8 cellular contexts compared by ENCODE assay signal in genomic region chr13:33678906-33679657, GRCh38.
DNase-seq lines count a peak whose midpoint lies in the region; ATAC-seq, FAIRE-seq and TF ChIP-seq lines count a peak whose summit lies in the region.

No MANE protein-coding gene starts in this region.

- BruUV-seq in endothelial cell of umbilical vein (replicated peaks; lab: Mats Ljungman, UMichigan) = no TSS peak

- H3K9me1 ChIP-seq in endothelial cell of umbilical vein (replicated peaks; ENCODE audit: control insufficient read depth, extremely low read depth, insufficient read depth, low read length) = no peaks in the 10 kb centered on the region

- H3K9me3 ChIP-seq in endothelial cell of umbilical vein (replicated peaks; ENCODE audit: control insufficient read depth, insufficient read depth, low read length) (no peaks in the 10 kb centered on the region), thoracic aorta (no peaks in the 10 kb centered on the region)

- H3K36me3 Mint-ChIP-seq in neural crest cell (ENCODE audit: low read depth) = peaks cover 4% of the 10 kb centered on the region

- no peak overlapping the region for H3K4me3 Mint-ChIP-seq in neural crest cell

- H3K79me2 ChIP-seq in endothelial cell of umbilical vein (ENCODE audit: control insufficient read depth, insufficient read depth, low read length) = no peaks in the 10 kb centered on the region

- no peaks in the 10 kb centered on the region for H4K20me1 ChIP-seq in endothelial cell of umbilical vein (replicated peaks; ENCODE audit: control insufficient read depth, extremely low read depth, insufficient read depth, low read length)

- ATAC-seq in GM21367 (IDR thresholded peaks at IDR 0.05; ENCODE audit: unreplicated experiment) (peak; percentile 91), thoracic aorta (ENCODE audit: insufficient number of reproducible peaks, low FRiP score, low read depth) (no peak)

- TF ChIP-seq CTCF in endothelial cell of umbilical vein (IDR thresholded peaks at IDR 0.05; ENCODE audit: extremely low read depth in 1 of 2, insufficient read depth in 1 of 2, low read depth in 1 of 2, low read length in 2 of 2) (no peak), neural crest cell (conservative IDR thresholded peaks at IDR 0.05) (no peak), thoracic aorta (IDR thresholded peaks at IDR 0.05) (no peak)

- H3K27ac ChIP-seq in endothelial cell of umbilical vein (ENCODE audit: insufficient read depth, low read depth, low read length) = peak overlapping the region; percentile 75
- no peak overlapping the region for H3K27ac ChIP-seq in thoracic aorta

- peak overlapping the region; percentile 53 for H2AFZ ChIP-seq in endothelial cell of umbilical vein (ENCODE audit: low read depth, low read length)

- CTCF ChIA-PET in endothelial cell of umbilical vein (lab: Charles Lee) = interaction anchor here (1.1 to 1.9 kb wide), 5 partner anchors 11 to 136 kb away, joined by 3 to 7 read pairs (median 4); no protein-coding TSS in a partner anchor

- H3K36me3 ChIP-seq in endothelial cell of umbilical vein (ENCODE audit: control insufficient read depth in 2 of 2, extremely low read depth in 1 of 2, insufficient read depth in 2 of 2, low read length in 2 of 2) (no peaks in the 10 kb centered on the region), thoracic aorta (no peaks in the 10 kb centered on the region)

- peak; percentile 99 for FAIRE-seq in endothelial cell of umbilical vein (lab: Jason Lieb, UNC)

- H3K4me2 ChIP-seq in endothelial cell of umbilical vein (ENCODE audit: insufficient read depth, low read length) = peak overlapping the region; percentile 55

- POLR2A ChIA-PET in endothelial cell of umbilical vein (lab: Charles Lee) = no interaction called here

- H3K27ac Mint-ChIP-seq in neural crest cell (ENCODE audit: unreplicated experiment) = peak overlapping the region; percentile 93

- TF ChIP-seq POLR2A in endothelial cell of umbilical vein (IDR thresholded peaks at IDR 0.05; ENCODE audit: low read depth, low read length) = peak; percentile 38

- dilution Hi-C loops in endothelial cell of umbilical vein (cut with MboI; ENCODE audit: extremely low pct_ligation_motif_present, low sequenced_read_pairs) = no loop called here

- peak overlapping the region; percentile 41 for H3K9ac ChIP-seq in endothelial cell of umbilical vein (replicated peaks; ENCODE audit: extremely low read depth, insufficient read depth, low read length)

- intact Hi-C loops in endothelial cell of umbilical vein (cut with micrococcal nuclease) = loop anchor here (5.0 kb wide), 1 partner anchor 43 kb away; no protein-coding TSS in a partner anchor

- no peaks in the 10 kb centered on the region for H3K27me3 Mint-ChIP-seq in neural crest cell (ENCODE audit: low read depth)

- peaks cover 7% of the 10 kb centered on the region for H3K9me3 Mint-ChIP-seq in neural crest cell

- peak overlapping the region in 1 of 3 experiments; percentile 0 for H3K4me3 ChIP-seq in endothelial cell of umbilical vein (replicated peaks in 1 of 3; ENCODE audit: insufficient read depth in 1 of 3, low read depth in 1 of 3, low read length in 3 of 3)
- H3K4me3 ChIP-seq in thoracic aorta = peak overlapping the region; percentile 26

- DNase-seq in COLO829 (ENCODE audit: low spot score) (peak; percentile 96), HS-5 (ENCODE audit: low read depth) (peak; percentile 10), endothelial cell of umbilical vein (ENCODE audit: low read depth, low spot score) (peak; percentile 95), neural crest cell (ENCODE audit: low read depth, low spot score) (peak; percentile 4), thoracic aorta (ENCODE audit: low spot score) (peak; percentile 6), NCI-H2107 (lab: John Stamatoyannopoulos, UW) (no peak)
- DNase-seq in activated CD4-positive, alpha-beta T cell treated with anti-CD3 and anti-CD28 coated beads for 48 hours = peak; percentile 86

- no peaks in the 10 kb centered on the region for H3K27me3 ChIP-seq in endothelial cell of umbilical vein (ENCODE audit: control insufficient read depth in 2 of 2, insufficient read depth in 2 of 2, low read length in 2 of 2)
- H3K27me3 ChIP-seq in thoracic aorta (replicated peaks; ENCODE audit: insufficient read depth) = no peaks in the 10 kb centered on the region

- peaks cover 44% of the 10 kb centered on the region for H3K4me1 Mint-ChIP-seq in neural crest cell

- H3K4me1 ChIP-seq in endothelial cell of umbilical vein (ENCODE audit: control insufficient read depth, extremely low read depth, insufficient read depth, low read length) (peaks cover 15% of the 10 kb centered on the region), thoracic aorta (ENCODE audit: control insufficient read depth in 1 of 2, low read depth in 2 of 2) (peaks cover 0 to 3% of the 10 kb centered on the region in 2 donors)

TF ChIP-seq in endothelial cell of umbilical vein, 7 proteins besides CTCF, POLR2A, EP300 and RAD21:
- TF ChIP-seq EZH2 (IDR thresholded peaks at IDR 0.05; ENCODE audit: borderline replicate concordance, low read depth, low read length, severe bottlenecking) (no peak), POLR2AphosphoS5 (IDR thresholded peaks at IDR 0.05; ENCODE audit: insufficient read depth, low read depth, low read length) (peak; percentile 62), GATA2 (IDR thresholded peaks at IDR 0.05; ENCODE audit: insufficient read depth, insufficient read length, low read depth, low read length) (peak; percentile 28), JUN (IDR thresholded peaks at IDR 0.05; ENCODE audit: borderline replicate concordance, insufficient read depth, insufficient read length, low read depth) (peak; percentile 52), FOS (IDR thresholded peaks at IDR 0.05; ENCODE audit: borderline replicate concordance, insufficient read depth, low read length) (peak; percentile 84), MYC (IDR thresholded peaks at IDR 0.05; ENCODE audit: low read depth, low read length) (no peak), MAX (IDR thresholded peaks at IDR 0.05; ENCODE audit: insufficient read depth, insufficient read length) (peak; percentile 5)
